8 cellular contexts compared by ENCODE assay signal in genomic region chr3:42190701-42191442, GRCh38.
DNase-seq lines count a peak whose midpoint lies in the region; ATAC-seq and TF ChIP-seq lines count a peak whose summit lies in the region.

No MANE protein-coding gene starts in this region.

- H3K4me3 Mint-ChIP-seq in activated naive CD4-positive, alpha-beta T cell treated with anti-CD3 and anti-CD28 coated beads, Interleukin-2, amount 10 ng/mL, durations not matched to agents 7 days and 5 days: no peak overlapping the region

- TF ChIP-seq POLR2A in prostate gland (IDR thresholded peaks at IDR 0.05): no peak

- no peaks in the 10 kb centered on the region for H3K27me3 Mint-ChIP-seq in activated naive CD4-positive, alpha-beta T cell treated with anti-CD3 and anti-CD28 coated beads, Interleukin-2, amount 10 ng/mL, durations not matched to agents 7 days and 5 days

- H3K27me3 ChIP-seq in cardiac muscle cell: no peaks in the 10 kb centered on the region
- no peaks in the 10 kb centered on the region for H3K27me3 ChIP-seq in prostate gland (replicated peaks; ENCODE audit: insufficient read depth)
- H3K27me3 ChIP-seq in aorta (ENCODE audit: control insufficient read depth in 1 of 2, insufficient read depth in 2 of 2, low read length in 1 of 2): no peaks in the 10 kb centered on the region

- WGBS in prostate gland: 47% methylated on average over 11 of the region's 11 CpGs
- WGBS in aorta, 2 donors: 47 to 57% methylated on average over 11 of the region's 11 CpGs

- H3K9me3 ChIP-seq in cardiac muscle cell (ENCODE audit: low read depth) (no peaks in the 10 kb centered on the region), prostate gland (no peaks in the 10 kb centered on the region), aorta (ENCODE audit: control insufficient read depth, low read length) (no peaks in the 10 kb centered on the region)

- no peaks in the 10 kb centered on the region for H3K4me1 ChIP-seq in cardiac muscle cell (ENCODE audit: low read depth)
- no peaks in the 10 kb centered on the region for H3K4me1 ChIP-seq in prostate gland (replicated peaks)
- H3K4me1 ChIP-seq in aorta (ENCODE audit: control insufficient read depth in 1 of 2, insufficient read depth in 2 of 2, low read length in 2 of 2): no peaks in the 10 kb centered on the region

- CTCF ChIA-PET in activated naive CD4-positive, alpha-beta T cell treated with anti-CD3 and anti-CD28 coated beads, Interleukin-2, amount 10 ng/mL, durations not matched to agents 7 days and 5 days (lab: Charles Lee): interaction anchor here (0.5 to 7.5 kb wide), 39 partner anchors 8 to 1851 kb away, joined by 3 to 126 read pairs (median 5); no protein-coding TSS in a partner anchor

- H3K27ac Mint-ChIP-seq in activated naive CD4-positive, alpha-beta T cell treated with anti-CD3 and anti-CD28 coated beads, Interleukin-2, amount 10 ng/mL, durations not matched to agents 7 days and 5 days: peak overlapping the region; percentile 64

- H3K4me3 ChIP-seq in cardiac muscle cell (no peak overlapping the region), prostate gland (no peak overlapping the region), aorta (ENCODE audit: low read length in 2 of 2) (no peak overlapping the region)

- TF ChIP-seq CTCF in cardiac muscle cell (IDR thresholded peaks at IDR 0.05; ENCODE audit: low read depth, low read length): peak; percentile 82
- peak; percentile 84 to 97 (median 86) for TF ChIP-seq CTCF in prostate gland (IDR thresholded peaks at IDR 0.05)

- H3K27ac ChIP-seq in cardiac muscle cell: no peak overlapping the region
- H3K27ac ChIP-seq in prostate gland: no peak overlapping the region
- H3K27ac ChIP-seq in aorta (ENCODE audit: low read depth in 1 of 2, low read length in 2 of 2): no peak overlapping the region

- no peaks in the 10 kb centered on the region for H3K9me3 Mint-ChIP-seq in activated naive CD4-positive, alpha-beta T cell treated with anti-CD3 and anti-CD28 coated beads, Interleukin-2, amount 10 ng/mL, durations not matched to agents 7 days and 5 days

- intact Hi-C loops in prostate gland (cut with DNase I): loop anchor here (2.0 to 5.0 kb wide), 3 partner anchors 74 to 299 kb away; no protein-coding TSS in a partner anchor
- intact Hi-C loops in aorta (cut with DNase I): loop anchor here in 1 of 2 donors (2.0 kb wide), 2 partner anchors 74 to 296 kb away; no protein-coding TSS in a partner anchor

- H3K36me3 Mint-ChIP-seq in activated naive CD4-positive, alpha-beta T cell treated with anti-CD3 and anti-CD28 coated beads, Interleukin-2, amount 10 ng/mL, durations not matched to agents 7 days and 5 days: peaks cover 27% of the 10 kb centered on the region

- peak; percentile 51 for DNase-seq in COLO668 (lab: John Stamatoyannopoulos, UW; ENCODE audit: unreplicated experiment)
- peak; percentile 73 for DNase-seq in HuH-7 (ENCODE audit: low spot score)
- DNase-seq in SK-N-DZ (ENCODE audit: low spot score): peak; percentile 53
- DNase-seq in activated naive CD4-positive, alpha-beta T cell treated with anti-CD3 and anti-CD28 coated beads, Interleukin-2, amount 10 ng/mL, durations not matched to agents 7 days and 5 days: peak; percentile 82
- peak; percentile 72 to 75 for DNase-seq in cardiac muscle cell (ENCODE audit: low read depth in 1 of 2, low spot score in 1 of 2)
- peak; percentile 82 for DNase-seq in prostate gland (ENCODE audit: low spot score)
- peak; percentile 48 to 68 for DNase-seq in aorta
- no peak for DNase-seq in DMS153 (lab: John Stamatoyannopoulos, UW)

- H3K36me3 ChIP-seq in cardiac muscle cell (peaks cover 15% of the 10 kb centered on the region), prostate gland (peaks cover 0 to 6% of the 10 kb centered on the region in 2 donors), aorta (ENCODE audit: control insufficient read depth in 1 of 2, insufficient read depth in 2 of 2, low read length in 1 of 2) (peaks cover 0 to 2% of the 10 kb centered on the region in 2 donors)

- peaks cover 47% of the 10 kb centered on the region for H3K4me1 Mint-ChIP-seq in activated naive CD4-positive, alpha-beta T cell treated with anti-CD3 and anti-CD28 coated beads, Interleukin-2, amount 10 ng/mL, durations not matched to agents 7 days and 5 days

- ATAC-seq in aorta (ENCODE audit: low FRiP score): peak; percentile 58
